Comparison of ENCODE assay signal across 18 cellular contexts in the genomic region with DNA sequence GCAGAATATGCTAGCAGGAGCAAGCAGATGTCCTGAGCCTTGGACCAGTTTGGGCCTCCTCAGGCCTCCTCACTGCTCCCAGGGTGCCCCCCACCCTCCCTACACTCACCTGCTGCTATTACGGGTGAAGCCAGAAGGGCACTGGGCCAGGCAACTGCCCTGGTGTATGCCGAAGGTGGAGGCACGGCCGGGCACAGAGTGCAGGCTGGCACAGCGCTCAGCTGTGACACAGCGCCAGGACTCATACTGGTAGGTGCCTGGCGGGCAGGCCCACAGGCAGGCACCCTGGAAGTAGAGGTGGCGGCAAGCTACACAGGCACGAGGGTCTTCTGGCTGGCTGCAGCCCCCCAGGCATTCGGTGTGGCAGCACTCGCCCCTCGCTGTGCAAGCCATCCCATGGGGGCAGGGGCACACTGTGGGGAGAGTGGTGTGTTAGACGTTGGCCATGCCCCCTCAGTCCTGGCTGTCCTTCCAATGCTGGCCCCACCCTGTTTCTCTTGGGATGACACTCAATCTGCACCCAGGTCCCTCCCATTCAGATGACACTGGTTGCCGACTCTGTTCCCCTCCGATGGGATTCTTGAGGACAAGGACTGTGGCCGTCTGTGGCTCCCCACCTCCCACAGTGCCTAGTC. TPM values are rescaled to one million over a fixed set of nuclear protein-coding genes. Genes with fewer than 3 reads are reported as not detected.
DNase-seq lines count a peak whose midpoint lies in the region; ATAC-seq and TF ChIP-seq lines count a peak whose summit lies in the region.
"Had no signal": no experiment of that assay in that cellular context is flagged by ENCODE, and none has a peak within 500 bp of the region (broad histone marks: within the 10 kb centered on the region; RNA-seq: fewer than 3 reads in every experiment).

No MANE protein-coding gene starts in this region.

- H2AK5ac ChIP-seq in mesenchymal stem cell (ENCODE audit: low read length, severe bottlenecking) = no peak overlapping the region

- no peak overlapping the region for H2BK120ac ChIP-seq in mesenchymal stem cell (ENCODE audit: low read depth, low read length)

- DNase-seq in Right ventricle myocardium superior = peak; percentile 85
- DNase-seq in cardiac septum (ENCODE audit: low spot score) = no peak
- DNase-seq in mesenchymal stem cell = no peak
- DNase-seq in activated CD8-positive, alpha-beta T cell treated with anti-CD3 and anti-CD28 coated beads, Interleukin-2, amount 10 ng/mL, durations not matched to agents 7 days and 5 days = no peak
- no peak for DNase-seq in activated effector memory CD4-positive, alpha-beta T cell treated with anti-CD3 and anti-CD28 coated beads, Interleukin-2, amount 50 U/mL, for 16 hours
- DNase-seq: activated naive CD8-positive, alpha-beta T cell treated with anti-CD3 and anti-CD28 coated beads, Interleukin-2, amount 50 U/mL, for 24 hours; CD8-positive, alpha-beta T cell; naive B cell; NCI-H1048; stimulated activated CD4-positive, alpha-beta T cell treated with anti-CD3 and anti-CD28 coated beads, Interleukin-15, amount 100 ng/mL, for 24 hours; stimulated activated naive CD8-positive, alpha-beta T cell treated with anti-CD3 and anti-CD28 coated beads, Interleukin-15, Interleukin-2, amounts not matched to agents 100 U/mL and 50 U/mL, for 24 hours had no signal

- 87% methylated on average over 13 of the region's 16 CpGs for WGBS in mesenchymal stem cell

- H3K9me3 ChIP-seq in mesenchymal stem cell (ENCODE audit: control insufficient read depth, low read length) = no peaks in the 10 kb centered on the region
- H3K9me3 ChIP-seq: prostate gland, SJCRH30 had no signal

- peaks cover 13% of the 10 kb centered on the region for H3K27me3 Mint-ChIP-seq in activated CD8-positive, alpha-beta T cell treated with anti-CD3 and anti-CD28 coated beads, Interleukin-2, amount 10 ng/mL, durations not matched to agents 7 days and 5 days (ENCODE audit: low read depth)

- H3K23ac ChIP-seq in mesenchymal stem cell (ENCODE audit: low read length in 2 of 2) = peak overlapping the region in 1 of 2 experiments; percentile 9

- H3K14ac ChIP-seq in mesenchymal stem cell (ENCODE audit: low read length in 2 of 2) = no peak overlapping the region

- H3K18ac ChIP-seq in mesenchymal stem cell (ENCODE audit: low read depth in 1 of 2, low read length in 2 of 2) = no peak overlapping the region

- ATAC-seq in Right ventricle myocardium superior (ENCODE audit: poor library complexity) (peak; percentile 90), SK-N-SH treated with all-trans-retinoic acid at 6 μM for 48 hours (peak; percentile 29), GM19351 (IDR thresholded peaks at IDR 0.05; ENCODE audit: unreplicated experiment) (no peak), HG02588 (IDR thresholded peaks at IDR 0.05; ENCODE audit: unreplicated experiment) (no peak)
- ATAC-seq in activated CD8-positive, alpha-beta T cell treated with anti-CD3 and anti-CD28 coated beads, Interleukin-2, amount 10 ng/mL, durations not matched to agents 7 days and 5 days = no peak
- ATAC-seq: activated naive CD8-positive, alpha-beta T cell treated with anti-CD3 and anti-CD28 coated beads, Interleukin-2, amount 50 U/mL, for 24 hours; CD8-positive, alpha-beta T cell; stimulated activated naive CD8-positive, alpha-beta T cell treated with anti-CD3 and anti-CD28 coated beads, Interleukin-15, Interleukin-2, amounts not matched to agents 100 U/mL and 50 U/mL, for 24 hours had no signal

- no peak overlapping the region for H3K4me3 ChIP-seq in mesenchymal stem cell (ENCODE audit: insufficient read depth in 1 of 2, low read depth in 1 of 2, low read length in 2 of 2)
- H3K4me3 ChIP-seq: prostate gland, SJCRH30 had no signal

- H2AFZ ChIP-seq in mesenchymal stem cell (ENCODE audit: low read depth, low read length) = no peak overlapping the region

- H3K36me3 Mint-ChIP-seq in activated CD8-positive, alpha-beta T cell treated with anti-CD3 and anti-CD28 coated beads, Interleukin-2, amount 10 ng/mL, durations not matched to agents 7 days and 5 days (ENCODE audit: low read depth) = no peaks in the 10 kb centered on the region
- H3K36me3 Mint-ChIP-seq: CD8-positive, alpha-beta T cell; naive B cell had no signal

- H2BK5ac ChIP-seq in mesenchymal stem cell (ENCODE audit: low read depth, low read length, poor library complexity, severe bottlenecking) = no peak overlapping the region

- H3K9me3 Mint-ChIP-seq in activated CD8-positive, alpha-beta T cell treated with anti-CD3 and anti-CD28 coated beads, Interleukin-2, amount 10 ng/mL, durations not matched to agents 7 days and 5 days (ENCODE audit: insufficient read depth) = no peaks in the 10 kb centered on the region
- H3K9me3 Mint-ChIP-seq: activated naive CD8-positive, alpha-beta T cell treated with anti-CD3 and anti-CD28 coated beads, Interleukin-2, amount 50 U/mL, for 24 hours; CD8-positive, alpha-beta T cell; naive B cell had no signal

- intact Hi-C loops in Right ventricle myocardium superior (cut with DNase I) = no loop called here
- intact Hi-C loops in cardiac septum (cut with DNase I) = loop anchor here (10.0 kb wide), 1 partner anchor 157 kb away; no protein-coding TSS in a partner anchor

- peaks cover 0 to 9% of the 10 kb centered on the region in 2 experiments for H3K36me3 ChIP-seq in mesenchymal stem cell (ENCODE audit: control insufficient read depth in 1 of 2, insufficient read depth in 2 of 2, low read depth in 1 of 2, low read length in 2 of 2)
- H3K36me3 ChIP-seq: prostate gland, SJCRH30 had no signal

- H3K4me1 Mint-ChIP-seq in activated CD8-positive, alpha-beta T cell treated with anti-CD3 and anti-CD28 coated beads, Interleukin-2, amount 10 ng/mL, durations not matched to agents 7 days and 5 days (ENCODE audit: low read depth) = peaks cover 29% of the 10 kb centered on the region

- H3K4ac ChIP-seq in mesenchymal stem cell (ENCODE audit: low read depth in 1 of 2, low read length in 2 of 2) = no peak overlapping the region

- peak overlapping the region; percentile 40 for H4K8ac ChIP-seq in mesenchymal stem cell (ENCODE audit: low read length)

- CTCF ChIA-PET in activated CD8-positive, alpha-beta T cell treated with anti-CD3 and anti-CD28 coated beads, Interleukin-2, amount 10 ng/mL, durations not matched to agents 7 days and 5 days (lab: Charles Lee) = interaction anchor here (11.8 kb wide), 1 partner anchor 15 kb away, joined by 313 read pairs; no protein-coding TSS in a partner anchor

- H3K27ac Mint-ChIP-seq in activated CD8-positive, alpha-beta T cell treated with anti-CD3 and anti-CD28 coated beads, Interleukin-2, amount 10 ng/mL, durations not matched to agents 7 days and 5 days = no peak overlapping the region
- H3K27ac Mint-ChIP-seq: activated naive CD8-positive, alpha-beta T cell treated with anti-CD3 and anti-CD28 coated beads, Interleukin-2, amount 50 U/mL, for 24 hours; CD8-positive, alpha-beta T cell; naive B cell had no signal

- no peak overlapping the region for H3K4me3 Mint-ChIP-seq in activated CD8-positive, alpha-beta T cell treated with anti-CD3 and anti-CD28 coated beads, Interleukin-2, amount 10 ng/mL, durations not matched to agents 7 days and 5 days
- H3K4me3 Mint-ChIP-seq: activated naive CD8-positive, alpha-beta T cell treated with anti-CD3 and anti-CD28 coated beads, Interleukin-2, amount 50 U/mL, for 24 hours; CD8-positive, alpha-beta T cell had no signal

- H3K27me3 ChIP-seq in mesenchymal stem cell (ENCODE audit: control insufficient read depth in 1 of 2, insufficient read depth in 1 of 2, low read length in 2 of 2) = peaks cover 60 to 63% of the 10 kb centered on the region in 2 experiments
- H3K27me3 ChIP-seq: SJCRH30 had no signal

- H3K4me2 ChIP-seq in mesenchymal stem cell (ENCODE audit: low read length, poor library complexity, severe bottlenecking) = no peak overlapping the region

- peak overlapping the region; percentile 18 for H4K91ac ChIP-seq in mesenchymal stem cell (ENCODE audit: low read length)

- H3K27ac ChIP-seq in mesenchymal stem cell (ENCODE audit: low read length, poor library complexity, severe bottlenecking) = no peak overlapping the region
- H3K27ac ChIP-seq: prostate gland, SJCRH30 had no signal

- H3K4me1 ChIP-seq in mesenchymal stem cell (ENCODE audit: control insufficient read depth, insufficient read depth, low read depth, low read length) = peaks cover 18% of the 10 kb centered on the region
- H3K4me1 ChIP-seq: prostate gland had no signal

- H2BK15ac ChIP-seq in mesenchymal stem cell (ENCODE audit: low read depth, poor library complexity, severe bottlenecking) = no peak overlapping the region

- POLR2A ChIA-PET in activated CD8-positive, alpha-beta T cell treated with anti-CD3 and anti-CD28 coated beads, Interleukin-2, amount 10 ng/mL, durations not matched to agents 7 days and 5 days (lab: Charles Lee) = no interaction called here

- no peak overlapping the region for H2BK12ac ChIP-seq in mesenchymal stem cell (ENCODE audit: low read length in 2 of 2)

- H3K79me1 ChIP-seq in mesenchymal stem cell (replicated peaks; ENCODE audit: low read length, poor library complexity, severe bottlenecking) = no peaks in the 10 kb centered on the region

- H3K9ac ChIP-seq in mesenchymal stem cell (ENCODE audit: low read length) = no peak overlapping the region

TF ChIP-seq in SK-N-SH treated with all-trans-retinoic acid at 6 μM for 48 hours, 23 proteins besides CTCF, POLR2A, EP300 and RAD21:
- TF ChIP-seq RARB (CRISPR knock-in tag; IDR thresholded peaks at IDR 0.05) (no peak), ZNF70 (CRISPR knock-in tag; IDR thresholded peaks at IDR 0.05) (0 out of 2 replicates have a peak, but pooled peaks have one; percentile 1)

RNA-seq across cellular contexts. Expression of gene INSRR, which starts 7.0 kb away (rescaled TPM):
- total RNA-seq in Right ventricle myocardium superior = 0.40 TPM
- 0.24 TPM for total RNA-seq in cardiac septum
- polyA plus RNA-seq in mesenchymal stem cell (2013, experiment 1 of 2) = not detected
- polyA plus RNA-seq in mesenchymal stem cell (2013, experiment 2 of 2) = not detected
- total RNA-seq in activated CD8-positive, alpha-beta T cell treated with anti-CD3 and anti-CD28 coated beads, Interleukin-2, amount 10 ng/mL, durations not matched to agents 7 days and 5 days = under 1 TPM; 0.21 TPM
- total RNA-seq: activated CD8-positive, alpha-beta memory T cell treated with anti-CD3 and anti-CD28 coated beads for 36 hours; lung microvascular endothelial cell; SJCRH30 had no signal

RNA-seq across cellular contexts. Expression of gene NTRK1, which starts 8.8 kb away (rescaled TPM):
- total RNA-seq in Right ventricle myocardium superior = 2.5 TPM
- total RNA-seq in cardiac septum = 1.4 TPM
- not detected for polyA plus RNA-seq in mesenchymal stem cell (2013, experiment 1 of 2)
- polyA plus RNA-seq in mesenchymal stem cell (2013, experiment 2 of 2) = not detected
- 1 to 10 TPM; 9.9 TPM for total RNA-seq in activated CD8-positive, alpha-beta T cell treated with anti-CD3 and anti-CD28 coated beads, Interleukin-2, amount 10 ng/mL, durations not matched to agents 7 days and 5 days
- total RNA-seq: lung microvascular endothelial cell, SJCRH30 had no signal

RNA-seq across cellular contexts. Expression of gene SH2D2A, which starts 35.2 kb away (rescaled TPM):
- total RNA-seq in Right ventricle myocardium superior (1.1 TPM), cardiac septum (1.4 TPM)
- polyA plus RNA-seq in mesenchymal stem cell (2013, experiment 1 of 2) = not detected
- polyA plus RNA-seq in mesenchymal stem cell (2013, experiment 2 of 2) = 0.08 TPM
- 10 to 100 TPM; 84.0 to 86.7 TPM for total RNA-seq in activated CD8-positive, alpha-beta T cell treated with anti-CD3 and anti-CD28 coated beads, Interleukin-2, amount 10 ng/mL, durations not matched to agents 7 days and 5 days
- total RNA-seq: lung microvascular endothelial cell, SJCRH30 had no signal

RNA-seq across cellular contexts. Expression of gene PEAR1, which starts 41.6 kb away (rescaled TPM):
- total RNA-seq in Right ventricle myocardium superior = 6.7 TPM
- total RNA-seq in cardiac septum = 5.6 TPM
- polyA plus RNA-seq in mesenchymal stem cell (2013, experiment 1 of 2) = 20.5 TPM
- 20.1 TPM for polyA plus RNA-seq in mesenchymal stem cell (2013, experiment 2 of 2)
- under 1 TPM; 0.21 to 0.40 TPM for total RNA-seq in activated CD8-positive, alpha-beta T cell treated with anti-CD3 and anti-CD28 coated beads, Interleukin-2, amount 10 ng/mL, durations not matched to agents 7 days and 5 days
- total RNA-seq: CD8-positive, alpha-beta T cell; SJCRH30 had no signal

Comparison
In these comparisons a context has a peak if more than half of its experiments do, and no peak if none do; other contexts are left out.
1. ATAC-seq: peak in Right ventricle myocardium superior (single experiment) and SK-N-SH treated with all-trans-retinoic acid at 6 μM for 48 hours (single experiment); none in GM19351 (single experiment), activated CD8-positive, alpha-beta T cell treated with anti-CD3 and anti-CD28 coated beads, Interleukin-2, amount 10 ng/mL, durations not matched to agents 7 days and 5 days (single experiment) and HG02588 (single experiment).
2. RNA of gene SH2D2A, which starts 35.2 kb away (total RNA-seq): 84.0 to 86.7 TPM in activated CD8-positive, alpha-beta T cell treated with anti-CD3 and anti-CD28 coated beads, Interleukin-2, amount 10 ng/mL, durations not matched to agents 7 days and 5 days; 1.4 TPM in cardiac septum (single experiment) and 1.1 TPM in Right ventricle myocardium superior (single experiment); every median in the first group is over 10 times any median in the second.